1 cellular context compared by ENCODE assay signal in genomic region chr13:99414048-99414995, GRCh38.
A peak's percentile ranks its signal among the peaks of the same experiment; 100 is the strongest.
TF ChIP-seq lines count a peak whose summit lies in the region.

No MANE protein-coding gene starts in this region.

TF ChIP-seq in K562, 482 proteins besides CTCF, POLR2A, EP300 and RAD21 (continued from another document):
- no peak for TF ChIP-seq ZNF318 (IDR thresholded peaks at IDR 0.05; ENCODE audit: borderline replicate concordance in 1 of 2, low read depth in 1 of 2)
- no peak for TF ChIP-seq ZSCAN32 (CRISPR knock-in tag; IDR thresholded peaks at IDR 0.05)
- 0 out of 2 replicates have a peak, but pooled peaks have one; percentile 19 for TF ChIP-seq MYNN (IDR thresholded peaks at IDR 0.05)
- TF ChIP-seq MYNN (CRISPR knock-in tag; IDR thresholded peaks at IDR 0.05) = no peak
